In genomic region chr12:109053382-109054123, GRCh38 we compare ENCODE assay signal across 8 cellular contexts.
DNase-seq lines count a peak whose midpoint lies in the region.

No MANE protein-coding gene starts in this region.

- no peaks in the 10 kb centered on the region for H3K27me3 ChIP-seq in iPS-18a (ENCODE audit: control insufficient read depth, insufficient read depth, low read length)

- no peak overlapping the region for H3K27ac ChIP-seq in iPS-18a (ENCODE audit: low read length)

- no peaks in the 10 kb centered on the region for H3K36me3 ChIP-seq in iPS-18a (ENCODE audit: control insufficient read depth, low read depth, low read length)

- DNase-seq in AG08396 (ENCODE audit: low spot score): peak; percentile 12
- peak; percentile 17 for DNase-seq in GM19238 (ENCODE audit: insufficient read length, low spot score)
- peak; percentile 13 for DNase-seq in KG1 (lab: John Stamatoyannopoulos, UW)
- peak; percentile 50 for DNase-seq in activated naive CD4-positive, alpha-beta T cell treated with anti-CD3 and anti-CD28 coated beads, Interleukin-2, amount 10 ng/mL, durations not matched to agents 7 days and 5 days
- peak in 2 of 3 donors; percentile 2 to 19 for DNase-seq in stimulated activated CD4-positive, alpha-beta T cell treated with anti-CD3 and anti-CD28 coated beads, Interleukin-12 subunit alpha, Interleukin-12 subunit beta, amount 100 ng/mL, for 48 hours (ENCODE audit: low read depth in 2 of 3, low spot score in 1 of 3)
- no peak for DNase-seq in dedifferentiated amniotic fluid mesenchymal stem cell (ENCODE audit: extremely low spot score)
- DNase-seq in NCI-H2171 (lab: John Stamatoyannopoulos, UW): no peak

- H3K4me1 ChIP-seq in iPS-18a (ENCODE audit: control insufficient read depth, low read depth, low read length): peaks cover 5% of the 10 kb centered on the region

- H3K36me3 Mint-ChIP-seq in activated naive CD4-positive, alpha-beta T cell treated with anti-CD3 and anti-CD28 coated beads, Interleukin-2, amount 10 ng/mL, durations not matched to agents 7 days and 5 days: peaks cover 5% of the 10 kb centered on the region

- H3K9me3 Mint-ChIP-seq in activated naive CD4-positive, alpha-beta T cell treated with anti-CD3 and anti-CD28 coated beads, Interleukin-2, amount 10 ng/mL, durations not matched to agents 7 days and 5 days: no peaks in the 10 kb centered on the region

- CTCF ChIA-PET in activated naive CD4-positive, alpha-beta T cell treated with anti-CD3 and anti-CD28 coated beads, Interleukin-2, amount 10 ng/mL, durations not matched to agents 7 days and 5 days (lab: Charles Lee): interaction anchor here (1.6 kb wide), 1 partner anchor 39 kb away, joined by 5 read pairs; the partner anchor contains the start of gene ALKBH2

- peak overlapping the region; percentile 55 for H3K9ac ChIP-seq in iPS-18a (ENCODE audit: low read length)

- H3K4me3 Mint-ChIP-seq in activated naive CD4-positive, alpha-beta T cell treated with anti-CD3 and anti-CD28 coated beads, Interleukin-2, amount 10 ng/mL, durations not matched to agents 7 days and 5 days: peak overlapping the region; percentile 85

- H3K9me3 ChIP-seq in iPS-18a (ENCODE audit: control insufficient read depth, low read depth, low read length): no peaks in the 10 kb centered on the region

- peak overlapping the region; percentile 80 for H3K4me3 ChIP-seq in iPS-18a (ENCODE audit: low read length)

- H3K27ac Mint-ChIP-seq in activated naive CD4-positive, alpha-beta T cell treated with anti-CD3 and anti-CD28 coated beads, Interleukin-2, amount 10 ng/mL, durations not matched to agents 7 days and 5 days: peak overlapping the region; percentile 93

- peaks cover 15% of the 10 kb centered on the region for H3K4me1 Mint-ChIP-seq in activated naive CD4-positive, alpha-beta T cell treated with anti-CD3 and anti-CD28 coated beads, Interleukin-2, amount 10 ng/mL, durations not matched to agents 7 days and 5 days

- H3K27me3 Mint-ChIP-seq in activated naive CD4-positive, alpha-beta T cell treated with anti-CD3 and anti-CD28 coated beads, Interleukin-2, amount 10 ng/mL, durations not matched to agents 7 days and 5 days: no peaks in the 10 kb centered on the region

Comparison
In these comparisons a context has a peak if more than half of its experiments do, and no peak if none do; other contexts are left out.
1. DNase-seq: peak in AG08396 (single experiment), GM19238 (single experiment), KG1 (single experiment), activated naive CD4-positive, alpha-beta T cell treated with anti-CD3 and anti-CD28 coated beads, Interleukin-2, amount 10 ng/mL, durations not matched to agents 7 days and 5 days (single experiment) and stimulated activated CD4-positive, alpha-beta T cell treated with anti-CD3 and anti-CD28 coated beads, Interleukin-12 subunit alpha, Interleukin-12 subunit beta, amount 100 ng/mL, for 48 hours (2 of 3); none in dedifferentiated amniotic fluid mesenchymal stem cell (single experiment) and NCI-H2171 (single experiment).